In genomic region chr17:18318122-18318521, GRCh38 we compare ENCODE assay signal across 1 cellular context.
TF ChIP-seq lines count a peak whose summit lies in the region.

No MANE protein-coding gene starts in this region.

TF ChIP-seq in HepG2, 621 proteins besides CTCF, POLR2A, EP300 and RAD21:
- peak in 1 of 2 experiments; percentile 66; a peak in 2 of 4 replicates for TF ChIP-seq MAFK (conservative IDR thresholded peaks at IDR 0.05 in 1 of 2, IDR thresholded peaks at IDR 0.05 in 1 of 2; ENCODE audit: low read length in 2 of 2)
- no peak for TF ChIP-seq ZNF292 (CRISPR knock-in tag; IDR thresholded peaks at IDR 0.05; ENCODE audit: borderline replicate concordance, low read depth)
- TF ChIP-seq MAFF (IDR thresholded peaks at IDR 0.05; ENCODE audit: low read depth, low read length), result 0 out of 2 replicates have a peak, but pooled peaks have one; percentile 24
